Comparison of ENCODE assay signal across 11 cellular contexts in genomic region chr3:120909602-120909878, GRCh38. TPM values are rescaled to one million over a fixed set of nuclear protein-coding genes. Genes with fewer than 3 reads are reported as not detected.
DNase-seq lines count a peak whose midpoint lies in the region; TF ChIP-seq lines count a peak whose summit lies in the region.
"Had no signal": no experiment of that assay in that cellular context is flagged by ENCODE, and none has a peak within 500 bp of the region (broad histone marks: within the 10 kb centered on the region; RNA-seq: fewer than 3 reads in every experiment).

No MANE protein-coding gene starts in this region.

- peak overlapping the region; percentile 85 for H3K9ac ChIP-seq in ES-I3 (ENCODE audit: low read depth, low read length)
- peak overlapping the region; percentile 66 for H3K9ac ChIP-seq in mesendoderm (ENCODE audit: low read length)

- in situ Hi-C loops in GM13977 (cut with MboI; ENCODE audit: low pct_unique_long_range_greater_than_20kb, low sequenced_read_pairs, unreplicated experiment): no loop called here

- no peak overlapping the region for H3K4ac ChIP-seq in mesendoderm (ENCODE audit: low read depth, low read length)

- DNase-seq in mesendoderm: peak; percentile 38
- DNase-seq in AG08395 (ENCODE audit: low spot score): no peak
- DNase-seq in GM13977 (ENCODE audit: low spot score): no peak
- no peak for DNase-seq in inferior parietal cortex (ENCODE audit: extremely low spot score)
- DNase-seq in DMS153 (lab: John Stamatoyannopoulos, UW): no peak
- DNase-seq: GDM1; stimulated activated CD4-positive, alpha-beta T cell treated with anti-CD3 and anti-CD28 coated beads, Interleukin-12 subunit alpha, Interleukin-12 subunit beta, amount 100 ng/mL, for 4 hours; stimulated activated naive B cell treated with anti-CD40 and anti-IgM and Interleukin-4, amounts not matched to agents 10 μg/mL and 1 μg/mL and 100 μg/mL, for 72 hours had no signal

- H3K79me2 ChIP-seq in mesendoderm (ENCODE audit: control insufficient read depth, insufficient read depth, low read length): no peaks in the 10 kb centered on the region

- H3K56ac ChIP-seq in mesendoderm (ENCODE audit: low read length): no peak overlapping the region

- no peak overlapping the region for H3K18ac ChIP-seq in mesendoderm (ENCODE audit: low read length)

- H2AK5ac ChIP-seq in mesendoderm (ENCODE audit: low read length): no peak overlapping the region

- H4K8ac ChIP-seq in mesendoderm (ENCODE audit: low read depth, low read length): no peak overlapping the region

- H3K4me2 ChIP-seq in mesendoderm (ENCODE audit: low read length): no peak overlapping the region

- no peak overlapping the region for H2BK15ac ChIP-seq in mesendoderm (replicated peaks; ENCODE audit: low read depth)

- no peak for TF ChIP-seq CTCF in C4-2B (conservative IDR thresholded peaks at IDR 0.05)
- TF ChIP-seq CTCF in VCaP (conservative IDR thresholded peaks at IDR 0.05): no peak
- TF ChIP-seq CTCF in GM13977 (IDR thresholded peaks at IDR 0.05; ENCODE audit: extremely low read depth, insufficient read depth, missing control alignments): no peak

- peak overlapping the region; percentile 92 for H3K27ac ChIP-seq in C4-2B
- peak overlapping the region; percentile 82 for H3K27ac ChIP-seq in VCaP
- no peak overlapping the region for H3K27ac ChIP-seq in mesendoderm (ENCODE audit: low read depth, low read length)

- H2BK120ac ChIP-seq in mesendoderm (ENCODE audit: low read depth, low read length): no peak overlapping the region

- no peak overlapping the region for H4K5ac ChIP-seq in mesendoderm (ENCODE audit: low read length)

- no peaks in the 10 kb centered on the region for H3K79me1 ChIP-seq in mesendoderm (ENCODE audit: low read length)

- H3K4me3 ChIP-seq in mesendoderm (ENCODE audit: low read length): no peak overlapping the region

- H2BK5ac ChIP-seq in mesendoderm (ENCODE audit: low read length): no peak overlapping the region

- no peaks in the 10 kb centered on the region for H3K36me3 ChIP-seq in ES-I3 (ENCODE audit: insufficient read depth, low read length)
- H3K36me3 ChIP-seq in mesendoderm (ENCODE audit: control insufficient read depth, insufficient read depth, low read length): no peaks in the 10 kb centered on the region

- no CpG with 5 or more reads among the region's 4 CpGs for WGBS in mesendoderm (ENCODE audit: extremely low coverage, insufficient coverage, low lambda C conversion rate)

- no peak overlapping the region for H3K23ac ChIP-seq in mesendoderm (ENCODE audit: low read length)

- H3K9me3 ChIP-seq in ES-I3 (ENCODE audit: control insufficient read depth, insufficient read depth, low read length): no peaks in the 10 kb centered on the region

- H3K4me1 ChIP-seq in ES-I3 (ENCODE audit: insufficient read depth, low read length) (no peaks in the 10 kb centered on the region), mesendoderm (ENCODE audit: control insufficient read depth, low read depth, low read length) (no peaks in the 10 kb centered on the region)

- no peaks in the 10 kb centered on the region for H3K27me3 ChIP-seq in mesendoderm (ENCODE audit: insufficient read depth, low read length, poor library complexity)

RNA-seq across cellular contexts. Expression of gene STXBP5L, which starts 1.5 kb away (rescaled TPM):
- polyA plus RNA-seq in mesendoderm (2013, experiment 1 of 2): 0.56 TPM
- 0.50 TPM for polyA plus RNA-seq in mesendoderm (2013, experiment 2 of 2)
